In the genomic region with DNA sequence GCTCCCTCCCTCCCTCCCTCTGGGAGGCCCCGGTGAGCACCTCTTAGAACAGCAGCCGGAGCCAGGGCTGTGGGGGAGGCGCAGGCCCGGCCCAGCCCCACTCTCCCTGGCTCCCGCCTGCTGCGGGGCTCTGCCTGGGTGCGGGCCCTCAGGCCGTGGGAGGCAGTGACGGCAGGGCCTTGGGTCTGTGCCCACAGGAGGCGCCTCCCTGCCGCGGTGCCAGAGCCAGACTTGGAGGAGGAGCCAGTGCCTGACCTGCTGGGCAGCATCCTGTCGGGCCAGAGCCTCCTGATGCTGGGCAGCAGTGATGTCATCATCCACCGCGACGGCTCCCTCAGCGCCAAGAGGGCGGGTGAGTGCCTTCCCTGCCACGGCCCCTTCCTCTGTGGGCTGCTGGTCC, we compare ENCODE assay signal across 1 cellular context.
TF ChIP-seq lines count a peak whose summit lies in the region.

No MANE protein-coding gene starts in this region.

TF ChIP-seq in HepG2, 621 proteins besides CTCF, POLR2A, EP300 and RAD21:
- TF ChIP-seq, protein P1, sequence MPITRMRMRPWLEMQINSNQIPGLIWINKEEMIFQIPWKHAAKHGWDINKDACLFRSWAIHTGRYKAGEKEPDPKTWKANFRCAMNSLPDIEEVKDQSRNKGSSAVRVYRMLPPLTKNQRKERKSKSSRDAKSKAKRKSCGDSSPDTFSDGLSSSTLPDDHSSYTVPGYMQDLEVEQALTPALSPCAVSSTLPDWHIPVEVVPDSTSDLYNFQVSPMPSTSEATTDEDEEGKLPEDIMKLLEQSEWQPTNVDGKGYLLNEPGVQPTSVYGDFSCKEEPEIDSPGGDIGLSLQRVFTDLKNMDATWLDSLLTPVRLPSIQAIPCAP (CRISPR knock-in tag; IDR thresholded peaks at IDR 0.05; ENCODE audit: low read depth) = no peak
- 0 out of 2 replicates have a peak, but pooled peaks have one; percentile 32 for TF ChIP-seq ATF7 (IDR thresholded peaks at IDR 0.05)
- TF ChIP-seq ATF7 (CRISPR knock-in tag; IDR thresholded peaks at IDR 0.05) = no peak
- peak; percentile 42 for TF ChIP-seq AGO2 (optimal IDR thresholded peaks at IDR 0.05; ENCODE audit: low read depth, low read length)
- TF ChIP-seq, protein P2, sequence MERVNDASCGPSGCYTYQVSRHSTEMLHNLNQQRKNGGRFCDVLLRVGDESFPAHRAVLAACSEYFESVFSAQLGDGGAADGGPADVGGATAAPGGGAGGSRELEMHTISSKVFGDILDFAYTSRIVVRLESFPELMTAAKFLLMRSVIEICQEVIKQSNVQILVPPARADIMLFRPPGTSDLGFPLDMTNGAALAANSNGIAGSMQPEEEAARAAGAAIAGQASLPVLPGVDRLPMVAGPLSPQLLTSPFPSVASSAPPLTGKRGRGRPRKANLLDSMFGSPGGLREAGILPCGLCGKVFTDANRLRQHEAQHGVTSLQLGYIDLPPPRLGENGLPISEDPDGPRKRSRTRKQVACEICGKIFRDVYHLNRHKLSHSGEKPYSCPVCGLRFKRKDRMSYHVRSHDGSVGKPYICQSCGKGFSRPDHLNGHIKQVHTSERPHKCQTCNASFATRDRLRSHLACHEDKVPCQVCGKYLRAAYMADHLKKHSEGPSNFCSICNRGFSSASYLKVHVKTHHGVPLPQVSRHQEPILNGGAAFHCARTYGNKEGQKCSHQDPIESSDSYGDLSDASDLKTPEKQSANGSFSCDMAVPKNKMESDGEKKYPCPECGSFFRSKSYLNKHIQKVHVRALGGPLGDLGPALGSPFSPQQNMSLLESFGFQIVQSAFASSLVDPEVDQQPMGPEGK (CRISPR knock-in tag; IDR thresholded peaks at IDR 0.05) = no peak
- TF ChIP-seq PCBP2 (optimal IDR thresholded peaks at IDR 0.05; ENCODE audit: low read depth, low read length, poor library complexity, severe bottlenecking) = no peak
- no peak for TF ChIP-seq HNRNPUL1 (IDR thresholded peaks at IDR 0.05; ENCODE audit: low read depth, low read length)
- no peak for TF ChIP-seq ZNF83 (CRISPR knock-in tag; IDR thresholded peaks at IDR 0.05; ENCODE audit: borderline replicate concordance)
- no peak for TF ChIP-seq FOXO1 (CRISPR knock-in tag; IDR thresholded peaks at IDR 0.05)
- TF ChIP-seq, protein P3, sequence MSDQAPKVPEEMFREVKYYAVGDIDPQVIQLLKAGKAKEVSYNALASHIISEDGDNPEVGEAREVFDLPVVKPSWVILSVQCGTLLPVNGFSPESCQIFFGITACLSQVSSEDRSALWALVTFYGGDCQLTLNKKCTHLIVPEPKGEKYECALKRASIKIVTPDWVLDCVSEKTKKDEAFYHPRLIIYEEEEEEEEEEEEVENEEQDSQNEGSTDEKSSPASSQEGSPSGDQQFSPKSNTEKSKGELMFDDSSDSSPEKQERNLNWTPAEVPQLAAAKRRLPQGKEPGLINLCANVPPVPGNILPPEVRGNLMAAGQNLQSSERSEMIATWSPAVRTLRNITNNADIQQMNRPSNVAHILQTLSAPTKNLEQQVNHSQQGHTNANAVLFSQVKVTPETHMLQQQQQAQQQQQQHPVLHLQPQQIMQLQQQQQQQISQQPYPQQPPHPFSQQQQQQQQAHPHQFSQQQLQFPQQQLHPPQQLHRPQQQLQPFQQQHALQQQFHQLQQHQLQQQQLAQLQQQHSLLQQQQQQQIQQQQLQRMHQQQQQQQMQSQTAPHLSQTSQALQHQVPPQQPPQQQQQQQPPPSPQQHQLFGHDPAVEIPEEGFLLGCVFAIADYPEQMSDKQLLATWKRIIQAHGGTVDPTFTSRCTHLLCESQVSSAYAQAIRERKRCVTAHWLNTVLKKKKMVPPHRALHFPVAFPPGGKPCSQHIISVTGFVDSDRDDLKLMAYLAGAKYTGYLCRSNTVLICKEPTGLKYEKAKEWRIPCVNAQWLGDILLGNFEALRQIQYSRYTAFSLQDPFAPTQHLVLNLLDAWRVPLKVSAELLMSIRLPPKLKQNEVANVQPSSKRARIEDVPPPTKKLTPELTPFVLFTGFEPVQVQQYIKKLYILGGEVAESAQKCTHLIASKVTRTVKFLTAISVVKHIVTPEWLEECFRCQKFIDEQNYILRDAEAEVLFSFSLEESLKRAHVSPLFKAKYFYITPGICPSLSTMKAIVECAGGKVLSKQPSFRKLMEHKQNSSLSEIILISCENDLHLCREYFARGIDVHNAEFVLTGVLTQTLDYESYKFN (CRISPR knock-in tag; conservative IDR thresholded peaks at IDR 0.05) = no peak
- TF ChIP-seq FOXC1 (CRISPR knock-in tag; IDR thresholded peaks at IDR 0.05; ENCODE audit: borderline replicate concordance) = no peak
- TF ChIP-seq, protein P4, sequence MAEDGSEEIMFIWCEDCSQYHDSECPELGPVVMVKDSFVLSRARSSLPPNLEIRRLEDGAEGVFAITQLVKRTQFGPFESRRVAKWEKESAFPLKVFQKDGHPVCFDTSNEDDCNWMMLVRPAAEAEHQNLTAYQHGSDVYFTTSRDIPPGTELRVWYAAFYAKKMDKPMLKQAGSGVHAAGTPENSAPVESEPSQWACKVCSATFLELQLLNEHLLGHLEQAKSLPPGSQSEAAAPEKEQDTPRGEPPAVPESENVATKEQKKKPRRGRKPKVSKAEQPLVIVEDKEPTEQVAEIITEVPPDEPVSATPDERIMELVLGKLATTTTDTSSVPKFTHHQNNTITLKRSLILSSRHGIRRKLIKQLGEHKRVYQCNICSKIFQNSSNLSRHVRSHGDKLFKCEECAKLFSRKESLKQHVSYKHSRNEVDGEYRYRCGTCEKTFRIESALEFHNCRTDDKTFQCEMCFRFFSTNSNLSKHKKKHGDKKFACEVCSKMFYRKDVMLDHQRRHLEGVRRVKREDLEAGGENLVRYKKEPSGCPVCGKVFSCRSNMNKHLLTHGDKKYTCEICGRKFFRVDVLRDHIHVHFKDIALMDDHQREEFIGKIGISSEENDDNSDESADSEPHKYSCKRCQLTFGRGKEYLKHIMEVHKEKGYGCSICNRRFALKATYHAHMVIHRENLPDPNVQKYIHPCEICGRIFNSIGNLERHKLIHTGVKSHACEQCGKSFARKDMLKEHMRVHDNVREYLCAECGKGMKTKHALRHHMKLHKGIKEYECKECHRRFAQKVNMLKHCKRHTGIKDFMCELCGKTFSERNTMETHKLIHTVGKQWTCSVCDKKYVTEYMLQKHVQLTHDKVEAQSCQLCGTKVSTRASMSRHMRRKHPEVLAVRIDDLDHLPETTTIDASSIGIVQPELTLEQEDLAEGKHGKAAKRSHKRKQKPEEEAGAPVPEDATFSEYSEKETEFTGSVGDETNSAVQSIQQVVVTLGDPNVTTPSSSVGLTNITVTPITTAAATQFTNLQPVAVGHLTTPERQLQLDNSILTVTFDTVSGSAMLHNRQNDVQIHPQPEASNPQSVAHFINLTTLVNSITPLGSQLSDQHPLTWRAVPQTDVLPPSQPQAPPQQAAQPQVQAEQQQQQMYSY (CRISPR knock-in tag; IDR thresholded peaks at IDR 0.05) = no peak
- no peak for TF ChIP-seq SOX5 (CRISPR knock-in tag; IDR thresholded peaks at IDR 0.05; ENCODE audit: borderline replicate concordance)
- no peak for TF ChIP-seq ZNF124 (CRISPR knock-in tag; IDR thresholded peaks at IDR 0.05)
- TF ChIP-seq, protein P5, sequence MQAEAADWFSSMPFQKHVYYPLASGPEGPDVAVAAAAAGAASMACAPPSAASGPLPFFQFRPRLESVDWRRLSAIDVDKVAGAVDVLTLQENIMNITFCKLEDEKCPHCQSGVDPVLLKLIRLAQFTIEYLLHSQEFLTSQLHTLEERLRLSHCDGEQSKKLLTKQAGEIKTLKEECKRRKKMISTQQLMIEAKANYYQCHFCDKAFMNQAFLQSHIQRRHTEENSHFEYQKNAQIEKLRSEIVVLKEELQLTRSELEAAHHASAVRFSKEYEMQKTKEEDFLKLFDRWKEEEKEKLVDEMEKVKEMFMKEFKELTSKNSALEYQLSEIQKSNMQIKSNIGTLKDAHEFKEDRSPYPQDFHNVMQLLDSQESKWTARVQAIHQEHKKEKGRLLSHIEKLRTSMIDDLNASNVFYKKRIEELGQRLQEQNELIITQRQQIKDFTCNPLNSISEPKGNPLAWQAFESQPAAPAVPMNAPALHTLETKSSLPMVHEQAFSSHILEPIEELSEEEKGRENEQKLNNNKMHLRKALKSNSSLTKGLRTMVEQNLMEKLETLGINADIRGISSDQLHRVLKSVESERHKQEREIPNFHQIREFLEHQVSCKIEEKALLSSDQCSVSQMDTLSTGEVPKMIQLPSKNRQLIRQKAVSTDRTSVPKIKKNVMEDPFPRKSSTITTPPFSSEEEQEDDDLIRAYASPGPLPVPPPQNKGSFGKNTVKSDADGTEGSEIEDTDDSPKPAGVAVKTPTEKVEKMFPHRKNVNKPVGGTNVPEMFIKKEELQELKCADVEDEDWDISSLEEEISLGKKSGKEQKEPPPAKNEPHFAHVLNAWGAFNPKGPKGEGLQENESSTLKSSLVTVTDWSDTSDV (CRISPR knock-in tag; IDR thresholded peaks at IDR 0.05) = no peak
